1 cellular context compared by ENCODE assay signal in the genomic region with DNA sequence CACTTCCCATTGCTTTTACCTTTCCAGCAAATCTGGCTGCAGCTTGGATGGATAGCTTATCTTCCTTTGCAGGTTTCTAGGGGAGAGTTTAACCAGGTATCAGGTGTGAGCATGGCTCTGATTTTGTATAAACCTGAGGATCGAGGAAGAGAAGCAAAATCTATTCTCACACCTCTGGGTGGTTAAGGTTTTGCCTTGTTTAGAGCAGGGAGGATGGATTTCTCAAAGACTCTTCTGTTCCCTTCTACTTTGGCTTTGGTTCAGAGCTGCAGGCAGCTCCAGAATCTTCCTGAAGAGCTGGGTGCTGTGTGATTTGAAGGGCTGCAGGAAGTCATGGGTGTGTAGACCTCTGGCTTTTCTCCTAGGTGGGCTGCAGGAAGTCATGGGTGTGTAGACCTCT.
TF ChIP-seq lines count a peak whose summit lies in the region.

No MANE protein-coding gene starts in this region.

TF ChIP-seq in HCT116, 20 proteins besides CTCF, POLR2A, EP300 and RAD21 (continued from another document):
- TF ChIP-seq JUND (IDR thresholded peaks at IDR 0.05): no peak
- no peak for TF ChIP-seq SP1 (IDR thresholded peaks at IDR 0.05; ENCODE audit: low read depth)
- TF ChIP-seq YY1 (IDR thresholded peaks at IDR 0.05; ENCODE audit: extremely low read depth, insufficient replicate concordance, low read depth, low read length): no peak
- no peak for TF ChIP-seq SIN3A (IDR thresholded peaks at IDR 0.05; ENCODE audit: low read depth)
- no peak for TF ChIP-seq ELF1 (IDR thresholded peaks at IDR 0.05; ENCODE audit: borderline replicate concordance, low read depth)
- no peak for TF ChIP-seq ZNF274 (IDR thresholded peaks at IDR 0.05; ENCODE audit: low read depth, low read length)
- no peak for TF ChIP-seq EZH2 (IDR thresholded peaks at IDR 0.05)
- no peak for TF ChIP-seq CEBPB (IDR thresholded peaks at IDR 0.05; ENCODE audit: low read depth)
- TF ChIP-seq EGR1 (IDR thresholded peaks at IDR 0.05; ENCODE audit: low read depth): no peak
- no peak for TF ChIP-seq CBX3 (IDR thresholded peaks at IDR 0.05; ENCODE audit: low read depth)
- TF ChIP-seq EZH2phosphoT487 (IDR thresholded peaks at IDR 0.05; ENCODE audit: borderline replicate concordance): no peak
